ENCODE assay signal across 23 cellular contexts in the genomic region with DNA sequence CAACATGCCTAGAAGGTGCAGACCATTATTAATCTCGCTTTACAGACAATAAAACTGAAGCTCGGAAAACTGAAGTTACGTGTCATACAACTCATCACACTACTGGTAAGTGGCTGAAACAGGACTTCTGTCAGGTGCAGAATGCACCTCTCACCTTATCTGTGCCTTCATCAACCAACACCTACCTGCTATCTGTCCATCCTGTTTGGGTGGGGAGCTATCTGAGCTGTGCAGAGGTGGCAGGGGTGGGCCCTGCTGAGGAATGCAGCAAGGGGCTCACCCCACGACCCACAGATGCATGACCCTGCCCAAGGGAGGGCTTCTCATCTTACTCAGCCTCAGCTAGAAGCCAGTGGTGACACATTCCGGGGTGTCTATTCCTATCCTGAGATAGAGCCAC.
DNase-seq lines count a peak whose midpoint lies in the region; ATAC-seq, FAIRE-seq and TF ChIP-seq lines count a peak whose summit lies in the region.
"Had no signal": no experiment of that assay in that cellular context is flagged by ENCODE, and none has a peak within 500 bp of the region (broad histone marks: within the 10 kb centered on the region; RNA-seq: fewer than 3 reads in every experiment).

No MANE protein-coding gene starts in this region.

- no peak for TF ChIP-seq POLR2A in A549 (IDR thresholded peaks at IDR 0.05; ENCODE audit: low read length)

- H4K20me1 ChIP-seq in GM23338 (replicated peaks; ENCODE audit: insufficient read depth), result no peaks in the 10 kb centered on the region
- H4K20me1 ChIP-seq: BLaER1 treated with 17β-estradiol and CSF1 and Interleukin-3, amounts not matched to agents 10 nM and 100 nM had no signal

- no peaks in the 10 kb centered on the region for H3K27me3 Mint-ChIP-seq in stimulated activated memory B cell treated with anti-CD40 and anti-IgM and Interleukin-4, amounts not matched to agents 10 μg/mL and 1 μg/mL and 100 μg/mL, for 72 hours
- H3K27me3 Mint-ChIP-seq in GM23338 (ENCODE audit: insufficient read depth, low read depth, poor library complexity), result peaks cover 60% of the 10 kb centered on the region

- no peak for FAIRE-seq in A549 (lab: Jason Lieb, UNC)
- FAIRE-seq: GM12878, H1 had no signal

- CTCF ChIA-PET in A549 (lab: Yijun Ruan, JAX), result interaction anchor here (1.4 to 1.6 kb wide), 2 partner anchors 10 to 22 kb away, joined by 3 read pairs; no protein-coding TSS in a partner anchor

- H3K4me1 ChIP-seq in A549, result peaks cover 32% of the 10 kb centered on the region
- H3K4me1 ChIP-seq in GM23338 (ENCODE audit: insufficient read depth), result no peaks in the 10 kb centered on the region
- H3K4me1 ChIP-seq: BLaER1 treated with 17β-estradiol and CSF1 and Interleukin-3, amounts not matched to agents 10 nM and 100 nM had no signal

- DNase-seq in A549 (ENCODE audit: low read depth in 1 of 2, low spot score in 1 of 2) (no peak), left kidney (ENCODE audit: low read depth, low spot score) (peak; percentile 34), C1 segment of cervical spinal cord (lab: John Stamatoyannopoulos, UW) (no peak), GM23338 (ENCODE audit: low spot score) (no peak), NCI-H226 (no peak)
- DNase-seq: CD8-positive, alpha-beta T cell; DMS 273 treated with DMSO at 0.1 percent for 48 hours; DMS79; EL; GDM1; HCEC 1CT; MM.1S; NCI-H2029; Right ventricle myocardium superior; RPMI8226 had no signal

- no peaks in the 10 kb centered on the region for H3K9me3 ChIP-seq in A549
- H3K9me3 ChIP-seq: BLaER1 treated with 17β-estradiol and CSF1 and Interleukin-3, amounts not matched to agents 10 nM and 100 nM; SJSA1 had no signal

- no peaks in the 10 kb centered on the region for H3K4me1 Mint-ChIP-seq in stimulated activated memory B cell treated with anti-CD40 and anti-IgM and Interleukin-4, amounts not matched to agents 10 μg/mL and 1 μg/mL and 100 μg/mL, for 72 hours
- peaks cover 9% of the 10 kb centered on the region; the same call in 1 of the 3 replicates for H3K4me1 Mint-ChIP-seq in GM23338

- POLR2A ChIA-PET in A549 (lab: Yijun Ruan, JAX), result interaction anchor here (1.3 kb wide), 1 partner anchor 132 kb away, joined by 4 read pairs; no protein-coding TSS in a partner anchor

- H3K9me3 Mint-ChIP-seq in stimulated activated memory B cell treated with anti-CD40 and anti-IgM and Interleukin-4, amounts not matched to agents 10 μg/mL and 1 μg/mL and 100 μg/mL, for 72 hours, result peaks cover 2% of the 10 kb centered on the region
- no peaks in the 10 kb centered on the region for H3K9me3 Mint-ChIP-seq in GM23338
- H3K9me3 Mint-ChIP-seq: CD8-positive, alpha-beta T cell had no signal

- 64% methylated on average over 5 of the region's 5 CpGs for WGBS in A549 (ENCODE audit: missing lambda C conversion rate)

- no peaks in the 10 kb centered on the region for H3K9me2 ChIP-seq in GM23338 (ENCODE audit: insufficient read depth)

- H3K36me3 Mint-ChIP-seq in stimulated activated memory B cell treated with anti-CD40 and anti-IgM and Interleukin-4, amounts not matched to agents 10 μg/mL and 1 μg/mL and 100 μg/mL, for 72 hours, result no peaks in the 10 kb centered on the region
- H3K36me3 Mint-ChIP-seq in GM23338 (ENCODE audit: low read depth), result no peaks in the 10 kb centered on the region
- H3K36me3 Mint-ChIP-seq: CD8-positive, alpha-beta T cell; IgD-negative memory B cell had no signal

- H2AFZ ChIP-seq in GM23338, result no peak overlapping the region

- H3K36me3 ChIP-seq in GM23338 (ENCODE audit: insufficient read depth), result no peaks in the 10 kb centered on the region
- H3K36me3 ChIP-seq: BLaER1 treated with 17β-estradiol and CSF1 and Interleukin-3, amounts not matched to agents 10 nM and 100 nM; SJSA1 had no signal

- H3K4me2 ChIP-seq in A549, result peak overlapping the region; percentile 64
- H3K4me2 ChIP-seq in GM23338, result no peak overlapping the region
- H3K4me2 ChIP-seq: BLaER1 treated with 17β-estradiol and CSF1 and Interleukin-3, amounts not matched to agents 10 nM and 100 nM had no signal

- H3K4me3 ChIP-seq in A549 (no peak overlapping the region), GM23338 (no peak overlapping the region)
- H3K4me3 ChIP-seq: BLaER1 treated with 17β-estradiol and CSF1 and Interleukin-3, amounts not matched to agents 10 nM and 100 nM; GM12878; SJSA1 had no signal

- ATAC-seq in A549 (peak in 1 of 2 experiments; percentile 28; a peak in 2 of 6 replicates), GM23338 (no peak)
- ATAC-seq in stimulated activated memory B cell treated with anti-CD40 and anti-IgM and Interleukin-4, amounts not matched to agents 10 μg/mL and 1 μg/mL and 100 μg/mL, for 72 hours, result peak; percentile 35
- ATAC-seq: CD8-positive, alpha-beta T cell; GM12878 had no signal

- no peak for TF ChIP-seq CTCF in A549 (IDR thresholded peaks at IDR 0.05)
- no peak for TF ChIP-seq CTCF in VCaP (conservative IDR thresholded peaks at IDR 0.05)
- no peak for TF ChIP-seq CTCF in GM23338 (conservative IDR thresholded peaks at IDR 0.05; ENCODE audit: low read depth in 2 of 2)

- no peak overlapping the region for H3K27ac Mint-ChIP-seq in stimulated activated memory B cell treated with anti-CD40 and anti-IgM and Interleukin-4, amounts not matched to agents 10 μg/mL and 1 μg/mL and 100 μg/mL, for 72 hours
- no peak overlapping the region for H3K27ac Mint-ChIP-seq in GM23338
- H3K27ac Mint-ChIP-seq: CD8-positive, alpha-beta T cell; IgD-negative memory B cell had no signal

- TF ChIP-seq RAD21 in A549 (conservative IDR thresholded peaks at IDR 0.05 in 1 of 2, IDR thresholded peaks at IDR 0.05 in 1 of 2), result no peak

- no peak overlapping the region for H3K4me3 Mint-ChIP-seq in stimulated activated memory B cell treated with anti-CD40 and anti-IgM and Interleukin-4, amounts not matched to agents 10 μg/mL and 1 μg/mL and 100 μg/mL, for 72 hours
- no peak overlapping the region for H3K4me3 Mint-ChIP-seq in GM23338
- H3K4me3 Mint-ChIP-seq: CD8-positive, alpha-beta T cell; IgD-negative memory B cell had no signal

- H3K27ac ChIP-seq in A549, result peak overlapping the region in 1 of 2 experiments; percentile 19; a peak in 2 of 6 replicates
- peak overlapping the region; percentile 80 for H3K27ac ChIP-seq in VCaP
- no peak overlapping the region for H3K27ac ChIP-seq in GM23338 (ENCODE audit: low read depth)
- H3K27ac ChIP-seq: BLaER1 treated with 17β-estradiol and CSF1 and Interleukin-3, amounts not matched to agents 10 nM and 100 nM; HL-60; SJSA1 had no signal

- no peaks in the 10 kb centered on the region for H3F3A ChIP-seq in GM23338 (replicated peaks; ENCODE audit: low read depth)

- TF ChIP-seq EP300 in A549 (IDR thresholded peaks at IDR 0.05), result no peak

- no peaks in the 10 kb centered on the region for H3K79me2 ChIP-seq in GM23338 (replicated peaks; ENCODE audit: insufficient read depth)

- H3K27me3 ChIP-seq in GM23338 (ENCODE audit: insufficient read depth), result peaks cover 44% of the 10 kb centered on the region
- H3K27me3 ChIP-seq: BLaER1 treated with 17β-estradiol and CSF1 and Interleukin-3, amounts not matched to agents 10 nM and 100 nM; SJSA1 had no signal

TF ChIP-seq in A549, 52 proteins besides CTCF, POLR2A, EP300 and RAD21:
- TF ChIP-seq CBX2 (IDR thresholded peaks at IDR 0.05; ENCODE audit: borderline replicate concordance, low read depth), result no peak
- TF ChIP-seq HOXB13 (CRISPR knock-in tag; IDR thresholded peaks at IDR 0.05; ENCODE audit: low read depth), result no peak
TF ChIP-seq in A549: peak in this region for 0.

TF ChIP-seq in GM23338, 12 proteins besides CTCF, POLR2A, EP300 and RAD21:
- TF ChIP-seq STAT1 (IDR thresholded peaks at IDR 0.05; ENCODE audit: unreplicated experiment) (no peak), NANOG (IDR thresholded peaks at IDR 0.05; ENCODE audit: borderline replicate concordance) (no peak)
